13 cellular contexts compared by ENCODE assay signal in genomic region chr16:49467540-49468372, GRCh38.
"Had no signal": no experiment of that assay in that cellular context is flagged by ENCODE, and none has a peak within 500 bp of the region (broad histone marks: within the 10 kb centered on the region; RNA-seq: fewer than 3 reads in every experiment).

No MANE protein-coding gene starts in this region.

- H3K9me3 ChIP-seq: breast epithelium, ovary, tibial nerve had no signal

- H3K36me3 ChIP-seq: breast epithelium, ovary, tibial nerve had no signal

- H3K4me3 ChIP-seq: breast epithelium, dorsolateral prefrontal cortex, ovary, skin epidermis, tibial nerve had no signal

- H3K4me1 ChIP-seq: breast epithelium, foreskin keratinocyte had no signal

- DNase-seq: activated CD8-positive, alpha-beta T cell treated with anti-CD3 and anti-CD28 coated beads for 36 hours; activated gamma-delta T cell treated with Interleukin-2 at 50 U/mL for 16 hours; activated T-cell treated with anti-CD3 and anti-CD28 coated beads for 4 hours; aorta; dorsolateral prefrontal cortex; foreskin keratinocyte; T-helper 9 cell had no signal

- ATAC-seq: activated CD8-positive, alpha-beta T cell treated with anti-CD3 and anti-CD28 coated beads for 36 hours; foreskin keratinocyte; stimulated activated effector memory CD8-positive, alpha-beta T cell treated with anti-CD3 and anti-CD28 coated beads, Interleukin-12 subunit alpha, Interleukin-12 subunit beta, amount 100 ng/mL, for 72 hours had no signal

- H3K27me3 ChIP-seq: foreskin keratinocyte, ovary had no signal

- H3K27me3 Mint-ChIP-seq: activated CD8-positive, alpha-beta T cell treated with anti-CD3 and anti-CD28 coated beads for 36 hours had no signal

- H3K9me3 Mint-ChIP-seq: activated CD8-positive, alpha-beta T cell treated with anti-CD3 and anti-CD28 coated beads for 36 hours; neural crest cell; stimulated activated effector memory CD8-positive, alpha-beta T cell treated with anti-CD3 and anti-CD28 coated beads, Interleukin-12 subunit alpha, Interleukin-12 subunit beta, amount 100 ng/mL, for 72 hours had no signal

- H3K27ac ChIP-seq: breast epithelium, dorsolateral prefrontal cortex, foreskin keratinocyte, ovary, skin epidermis, tibial nerve had no signal

- H3K27ac Mint-ChIP-seq: activated CD8-positive, alpha-beta T cell treated with anti-CD3 and anti-CD28 coated beads for 36 hours; stimulated activated effector memory CD8-positive, alpha-beta T cell treated with anti-CD3 and anti-CD28 coated beads, Interleukin-12 subunit alpha, Interleukin-12 subunit beta, amount 100 ng/mL, for 72 hours had no signal

- H3K4me3 Mint-ChIP-seq: activated CD8-positive, alpha-beta T cell treated with anti-CD3 and anti-CD28 coated beads for 36 hours; neural crest cell; stimulated activated effector memory CD8-positive, alpha-beta T cell treated with anti-CD3 and anti-CD28 coated beads, Interleukin-12 subunit alpha, Interleukin-12 subunit beta, amount 100 ng/mL, for 72 hours had no signal
